9 cellular contexts compared by ENCODE assay signal in genomic region chr18:53567935-53568574, GRCh38.
DNase-seq lines count a peak whose midpoint lies in the region; ATAC-seq and TF ChIP-seq lines count a peak whose summit lies in the region.
"Had no signal": no experiment of that assay in that cellular context is flagged by ENCODE, and none has a peak within 500 bp of the region (broad histone marks: within the 10 kb centered on the region; RNA-seq: fewer than 3 reads in every experiment).

No MANE protein-coding gene starts in this region.

- peak; percentile 79 for ATAC-seq in HG03378 (IDR thresholded peaks at IDR 0.05; ENCODE audit: unreplicated experiment)
- ATAC-seq in PC-3: no peak
- no peak for ATAC-seq in HG03280 (IDR thresholded peaks at IDR 0.05; ENCODE audit: unreplicated experiment)

- H3K4me1 ChIP-seq in PC-3 (ENCODE audit: insufficient read depth, low read length) (no peaks in the 10 kb centered on the region), esophagus squamous epithelium (no peaks in the 10 kb centered on the region), osteoblast (ENCODE audit: insufficient read depth, low read length) (no peaks in the 10 kb centered on the region)

- TF ChIP-seq CTCF in PC-3 (conservative IDR thresholded peaks at IDR 0.05; ENCODE audit: low read depth, low read length) (peak; percentile 67), esophagus squamous epithelium (IDR thresholded peaks at IDR 0.05) (peak; percentile 25 to 59 (median 41)), osteoblast (IDR thresholded peaks at IDR 0.05; ENCODE audit: extremely low read depth, low read depth, low read length) (peak; percentile 53)

- no peak overlapping the region for H3K9ac ChIP-seq in PC-3 (ENCODE audit: low read length)
- H3K9ac ChIP-seq: BLaER1 had no signal

- H4K20me1 ChIP-seq in PC-3 (ENCODE audit: low read length) (no peaks in the 10 kb centered on the region), osteoblast (ENCODE audit: insufficient read depth, low read length) (no peaks in the 10 kb centered on the region)
- H4K20me1 ChIP-seq: BLaER1 had no signal

- H3K36me3 ChIP-seq in PC-3 (ENCODE audit: low read depth, low read length): no peaks in the 10 kb centered on the region
- H3K36me3 ChIP-seq in esophagus squamous epithelium: no peaks in the 10 kb centered on the region
- no peaks in the 10 kb centered on the region for H3K36me3 ChIP-seq in osteoblast (ENCODE audit: insufficient read depth, low read length)
- H3K36me3 ChIP-seq: BLaER1 had no signal

- H2AFZ ChIP-seq in PC-3 (ENCODE audit: low read length) (no peak overlapping the region), osteoblast (ENCODE audit: low read length) (no peak overlapping the region)

- H3K27ac ChIP-seq in PC-3 (ENCODE audit: low read length): no peak overlapping the region
- H3K27ac ChIP-seq in esophagus squamous epithelium: no peak overlapping the region
- no peak overlapping the region for H3K27ac ChIP-seq in osteoblast (ENCODE audit: low read depth, low read length)
- H3K27ac ChIP-seq: BLaER1 had no signal

- H3K27me3 ChIP-seq in PC-3 (ENCODE audit: low read length) (peaks cover 13% of the 10 kb centered on the region), esophagus squamous epithelium (no peaks in the 10 kb centered on the region), osteoblast (ENCODE audit: insufficient read depth, low read length) (no peaks in the 10 kb centered on the region)
- H3K27me3 ChIP-seq: BLaER1 had no signal

- no peaks in the 10 kb centered on the region for H3K79me2 ChIP-seq in PC-3 (ENCODE audit: low read length)
- no peaks in the 10 kb centered on the region for H3K79me2 ChIP-seq in osteoblast (ENCODE audit: insufficient read depth, low read length)

- intact Hi-C loops in PC-3 (cut with micrococcal nuclease): loop anchor here (1.0 to 10.0 kb wide), 4 partner anchors 296 to 559 kb away; no protein-coding TSS in a partner anchor
- intact Hi-C loops in esophagus squamous epithelium (cut with DNase I): loop anchor here (5.0 kb wide), 1 partner anchor 549 kb away; no protein-coding TSS in a partner anchor

- no TSS peak for BruUV-seq in PC-3 (replicated peaks; lab: Mats Ljungman, UMichigan)

- 47 to 49% methylated on average over 12 of the region's 12 CpGs for WGBS in esophagus squamous epithelium, 2 donors

- H3F3A ChIP-seq in PC-3 (ENCODE audit: low read length, unreplicated experiment): no peaks in the 10 kb centered on the region

- H3K9me3 ChIP-seq in PC-3 (ENCODE audit: low read length): no peaks in the 10 kb centered on the region
- no peaks in the 10 kb centered on the region for H3K9me3 ChIP-seq in esophagus squamous epithelium
- no peaks in the 10 kb centered on the region for H3K9me3 ChIP-seq in osteoblast (ENCODE audit: low read depth, low read length)
- H3K9me3 ChIP-seq: BLaER1 had no signal

- H3K4me2 ChIP-seq in PC-3 (ENCODE audit: low read length) (no peak overlapping the region), osteoblast (ENCODE audit: insufficient read depth, low read length) (no peak overlapping the region)
- H3K4me2 ChIP-seq: BLaER1 had no signal

- POLR2A ChIA-PET in PC-3 (lab: Charles Lee; ENCODE audit: unreplicated experiment): no interaction called here

- no peaks in the 10 kb centered on the region for H3K9me2 ChIP-seq in PC-3 (replicated peaks; ENCODE audit: low read length)

- peak; percentile 8 to 79 (median 38) for DNase-seq in NCI-H1417 (lab: John Stamatoyannopoulos, UW)
- no peak for DNase-seq in NCI-H1417 treated with DMSO at 0.1 percent for 48 hours (lab: John Stamatoyannopoulos, UW)
- DNase-seq in PC-3: peak; percentile 43
- no peak for DNase-seq in esophagus squamous epithelium (lab: John Stamatoyannopoulos, UW)
- no peak for DNase-seq in osteoblast (ENCODE audit: insufficient read length, low spot score, missing footprints)
- no peak for DNase-seq in stimulated activated CD4-positive, alpha-beta T cell treated with anti-CD3 and anti-CD28 coated beads, Interleukin-12 subunit alpha, Interleukin-12 subunit beta, amount 100 ng/mL, for 4 hours

- no peak for TF ChIP-seq POLR2A in esophagus squamous epithelium (IDR thresholded peaks at IDR 0.05)

- H3K4me3 ChIP-seq in PC-3 (ENCODE audit: low read length) (no peak overlapping the region), esophagus squamous epithelium (no peak overlapping the region), osteoblast (ENCODE audit: insufficient read depth, low read length) (no peak overlapping the region)
- H3K4me3 ChIP-seq: BLaER1 had no signal

- CTCF ChIA-PET in PC-3 (lab: Charles Lee): no interaction called here

Comparison
In these comparisons a context has a peak if more than half of its experiments do, and no peak if none do; other contexts are left out.
1. DNase-seq: peak in NCI-H1417 (3 of 3) and PC-3 (single experiment); none in NCI-H1417 treated with DMSO at 0.1 percent for 48 hours (single experiment), esophagus squamous epithelium (single experiment), osteoblast (single experiment) and stimulated activated CD4-positive, alpha-beta T cell treated with anti-CD3 and anti-CD28 coated beads, Interleukin-12 subunit alpha, Interleukin-12 subunit beta, amount 100 ng/mL, for 4 hours (single experiment).
2. Peak in every context shown above with its lines, with median percentiles within 50 percentile points of each other: CTCF ChIP-seq.